In genomic region chr13:113332615-113333014, GRCh38 we compare ENCODE assay signal across 12 cellular contexts. TPM values are rescaled to one million over a fixed set of nuclear protein-coding genes. Genes with fewer than 3 reads are reported as not detected.
DNase-seq lines count a peak whose midpoint lies in the region; ATAC-seq, FAIRE-seq and TF ChIP-seq lines count a peak whose summit lies in the region.
"Had no signal": no experiment of that assay in that cellular context is flagged by ENCODE, and none has a peak within 500 bp of the region (broad histone marks: within the 10 kb centered on the region; RNA-seq: fewer than 3 reads in every experiment).

No MANE protein-coding gene starts in this region.

- no peak for DNase-seq in GM23338 (ENCODE audit: low spot score)
- DNase-seq in astrocyte (ENCODE audit: low read depth): no peak
- peak; percentile 54 for DNase-seq in kidney
- DNase-seq in spleen: peak; percentile 55
- DNase-seq in activated CD4-positive, alpha-beta T cell treated with anti-CD3 and anti-CD28 coated beads, Interleukin-2, amount 50 U/mL, for 1 hour: no peak
- no peak for DNase-seq in DMS153 treated with DMSO at 0.1 percent for 48 hours (lab: John Stamatoyannopoulos, UW; ENCODE audit: unreplicated experiment)
- DNase-seq in NCI-H2196 treated with DMSO at 0.1 percent for 48 hours (lab: John Stamatoyannopoulos, UW; ENCODE audit: unreplicated experiment): no peak
- DNase-seq in OCI-M2 (lab: John Stamatoyannopoulos, UW; ENCODE audit: unreplicated experiment): no peak
- DNase-seq: BE2C; CD8-positive, alpha-beta memory T cell had no signal

- peaks cover 37% of the 10 kb centered on the region for H3K36me3 Mint-ChIP-seq in GM23338 (ENCODE audit: low read depth)
- no peaks in the 10 kb centered on the region for H3K36me3 Mint-ChIP-seq in astrocyte (ENCODE audit: low read depth, unreplicated experiment)
- H3K36me3 Mint-ChIP-seq: CD8-positive, alpha-beta memory T cell; IgD-negative memory B cell had no signal

- no peak for TF ChIP-seq POLR2A in spleen (IDR thresholded peaks at IDR 0.05)

- H3K4me3 Mint-ChIP-seq in GM23338: no peak overlapping the region
- H3K4me3 Mint-ChIP-seq in astrocyte (ENCODE audit: unreplicated experiment): no peak overlapping the region
- H3K4me3 Mint-ChIP-seq: CD8-positive, alpha-beta memory T cell; IgD-negative memory B cell had no signal

- no peaks in the 10 kb centered on the region for H3K9me3 Mint-ChIP-seq in GM23338
- H3K9me3 Mint-ChIP-seq in astrocyte (ENCODE audit: unreplicated experiment): no peaks in the 10 kb centered on the region
- H3K9me3 Mint-ChIP-seq: CD8-positive, alpha-beta memory T cell; IgD-negative memory B cell had no signal

- H3K27ac ChIP-seq in GM23338 (ENCODE audit: low read depth) (peak overlapping the region; percentile 55; the same call in 1 of the 2 replicates), astrocyte (ENCODE audit: low read depth, low read length) (no peak overlapping the region), kidney (ENCODE audit: low read depth in 2 of 2, low read length in 2 of 2) (no peak overlapping the region), spleen (no peak overlapping the region)
- H3K27ac ChIP-seq: A549 had no signal

- H3K4me2 ChIP-seq in GM23338 (no peak overlapping the region), astrocyte (ENCODE audit: low read length) (no peak overlapping the region)
- H3K4me2 ChIP-seq: A549 had no signal

- no peaks in the 10 kb centered on the region for H3K9me2 ChIP-seq in GM23338 (ENCODE audit: insufficient read depth)

- WGBS in spleen, 5 donors: 92 to 95% (median 95%) methylated on average over 10 to 12 of the region's 12 CpGs

- H3K4me1 Mint-ChIP-seq in GM23338 (peaks cover 6% of the 10 kb centered on the region), astrocyte (ENCODE audit: low read depth, unreplicated experiment) (no peaks in the 10 kb centered on the region)

- H3K9me3 ChIP-seq in astrocyte (ENCODE audit: insufficient read depth, low read depth, low read length): no peaks in the 10 kb centered on the region
- no peaks in the 10 kb centered on the region for H3K9me3 ChIP-seq in kidney (ENCODE audit: control insufficient read depth in 1 of 2, low read length in 2 of 2)
- H3K9me3 ChIP-seq in spleen: no peaks in the 10 kb centered on the region
- H3K9me3 ChIP-seq: A549, BE2C had no signal

- no peak for FAIRE-seq in astrocyte (lab: Jason Lieb, UNC)
- no peak for FAIRE-seq in kidney (lab: Jason Lieb, UNC)
- FAIRE-seq: A549 had no signal

- H2AFZ ChIP-seq in GM23338 (no peak overlapping the region), astrocyte (ENCODE audit: low read depth, low read length) (no peak overlapping the region)

- H3K4me1 ChIP-seq in GM23338 (ENCODE audit: insufficient read depth) (no peaks in the 10 kb centered on the region), astrocyte (ENCODE audit: insufficient read depth, low read length) (no peaks in the 10 kb centered on the region), kidney (ENCODE audit: control insufficient read depth in 1 of 2, insufficient read depth in 1 of 2, low read depth in 1 of 2, low read length in 2 of 2) (no peaks in the 10 kb centered on the region), spleen (no peaks in the 10 kb centered on the region)
- H3K4me1 ChIP-seq: A549, BE2C had no signal

- H3K36me3 ChIP-seq in GM23338 (ENCODE audit: insufficient read depth) (no peaks in the 10 kb centered on the region), astrocyte (ENCODE audit: insufficient read depth, low read length) (no peaks in the 10 kb centered on the region), kidney (ENCODE audit: control insufficient read depth in 1 of 2, insufficient read depth in 2 of 2, low read length in 2 of 2) (peaks cover 0 to 4% of the 10 kb centered on the region in 2 donors), spleen (no peaks in the 10 kb centered on the region)
- H3K36me3 ChIP-seq: BE2C had no signal

- intact Hi-C loops in kidney (cut with DNase I) (no loop called here), spleen (cut with DNase I; ENCODE audit: low total_unique reads) (no loop called here)

- H3K27me3 Mint-ChIP-seq in GM23338 (ENCODE audit: insufficient read depth, low read depth, poor library complexity): peaks cover 8% of the 10 kb centered on the region
- H3K27me3 Mint-ChIP-seq in astrocyte (ENCODE audit: low read depth, unreplicated experiment): peaks cover 26% of the 10 kb centered on the region
- H3K27me3 Mint-ChIP-seq: IgD-negative memory B cell had no signal

- H3K27ac Mint-ChIP-seq in GM23338 (peak overlapping the region; percentile 92), astrocyte (ENCODE audit: unreplicated experiment) (peak overlapping the region; percentile 4)

- H3K79me2 ChIP-seq in GM23338 (replicated peaks; ENCODE audit: insufficient read depth): no peaks in the 10 kb centered on the region
- no peaks in the 10 kb centered on the region for H3K79me2 ChIP-seq in astrocyte (ENCODE audit: insufficient read depth, low read length)

- H3K27me3 ChIP-seq in GM23338 (ENCODE audit: insufficient read depth) (no peaks in the 10 kb centered on the region), astrocyte (ENCODE audit: insufficient read depth, low read length) (no peaks in the 10 kb centered on the region), spleen (replicated peaks in 1 of 7) (no peaks in the 10 kb centered on the region)

- H3K4me3 ChIP-seq in GM23338: no peak overlapping the region
- no peak overlapping the region for H3K4me3 ChIP-seq in astrocyte (ENCODE audit: insufficient read depth, low read depth, low read length)
- no peak overlapping the region for H3K4me3 ChIP-seq in kidney (ENCODE audit: low read length in 2 of 2)
- no peak overlapping the region for H3K4me3 ChIP-seq in spleen
- H3K4me3 ChIP-seq: A549 had no signal

- H4K20me1 ChIP-seq in GM23338 (replicated peaks; ENCODE audit: insufficient read depth): no peaks in the 10 kb centered on the region; the same call in 1 of the 2 replicates
- H4K20me1 ChIP-seq in astrocyte (ENCODE audit: insufficient read depth, low read length): no peaks in the 10 kb centered on the region

- H3K9ac ChIP-seq in astrocyte (ENCODE audit: low read length): no peak overlapping the region
- no peak overlapping the region for H3K9ac ChIP-seq in kidney (ENCODE audit: low read length in 2 of 2)

- no peak for ATAC-seq in GM23338
- ATAC-seq: A549 had no signal

- TF ChIP-seq CTCF in GM23338 (conservative IDR thresholded peaks at IDR 0.05; ENCODE audit: low read depth in 2 of 2) (no peak), astrocyte (IDR thresholded peaks at IDR 0.05; ENCODE audit: insufficient read depth, low read depth, low read length) (no peak), kidney (IDR thresholded peaks at IDR 0.05; ENCODE audit: borderline replicate concordance, extremely low read depth, insufficient read depth) (no peak), spleen (IDR thresholded peaks at IDR 0.05 in 8 of 11, conservative IDR thresholded peaks at IDR 0.05 in 3 of 11) (no peak)

- 0 out of 2 replicates have a peak, but pooled peaks cover 5% of the 10 kb centered on the region for H3F3A ChIP-seq in GM23338 (replicated peaks; ENCODE audit: low read depth)

TF ChIP-seq in GM23338, 12 proteins besides CTCF, POLR2A, EP300 and RAD21:
- TF ChIP-seq POLR2AphosphoS5 (IDR thresholded peaks at IDR 0.05; ENCODE audit: low read depth): 0 out of 2 replicates have a peak, but pooled peaks have one; percentile 8
- TF ChIP-seq CREB1 (CRISPR knock-in tag; IDR thresholded peaks at IDR 0.05; ENCODE audit: low read depth): no peak
- no peak for TF ChIP-seq NANOG (IDR thresholded peaks at IDR 0.05; ENCODE audit: borderline replicate concordance)
- TF ChIP-seq EZH2phosphoT487 (IDR thresholded peaks at IDR 0.05; ENCODE audit: unreplicated experiment): no peak
- TF ChIP-seq ZNF114 (CRISPR knock-in tag; IDR thresholded peaks at IDR 0.05): no peak

RNA-seq across cellular contexts. Expression of gene GRTP1, which starts 31.3 kb away (rescaled TPM):
- total RNA-seq in GM23338 (2014; rRNA removed; shearing (Covaris generic)): 33.9 and 56.2 TPM in 2 replicates
- polyA plus RNA-seq in GM23338 (2016; fragmentation: Nextera tagmentation; extraction: Ambion mirVana) (55.7 and 61.8 TPM in 2 replicates), kidney (ENCODE audit: insufficient read depth, low read depth, low replicate concordance) (18.3 TPM), spleen (1 to 10 TPM; 2.0 to 5.5 (median 2.3) TPM)
- total RNA-seq in astrocyte (0.36 and 0.61 TPM in 2 replicates), kidney (9.6 TPM), spleen (10 to 100 TPM in 1 of 7 donors, 1 to 10 TPM in 6; 4.0 to 10.5 (median 6.1) TPM)
- total RNA-seq: CD8-positive, alpha-beta memory T cell had no signal
- polyA plus RNA-seq: CD8-positive, alpha-beta memory T cell; IgD-negative memory B cell had no signal

RNA-seq across cellular contexts. Expression of gene LAMP1, which starts 35.6 kb away (rescaled TPM):
- total RNA-seq in GM23338 (2014; rRNA removed; shearing (Covaris generic)): 97.8 and 107 TPM in 2 replicates
- polyA plus RNA-seq in GM23338 (2016; fragmentation: Nextera tagmentation; extraction: Ambion mirVana) (34.5 and 36.5 TPM in 2 replicates), kidney (ENCODE audit: insufficient read depth, low read depth, low replicate concordance) (210 TPM), spleen (10 to 100 TPM; 27.0 to 64.5 (median 41.7) TPM)
- total RNA-seq in astrocyte (313 and 317 TPM in 2 replicates), kidney (256 TPM), spleen (100 to 1,000 TPM; 114 to 210 (median 154) TPM)

Comparison
In these comparisons a context has a peak if more than half of its experiments do, and no peak if none do; other contexts are left out.
1. DNase-seq: peak in kidney (single experiment) and spleen (single experiment); none in GM23338 (single experiment), astrocyte (single experiment), activated CD4-positive, alpha-beta T cell treated with anti-CD3 and anti-CD28 coated beads, Interleukin-2, amount 50 U/mL, for 1 hour (single experiment), DMS153 treated with DMSO at 0.1 percent for 48 hours (single experiment), NCI-H2196 treated with DMSO at 0.1 percent for 48 hours (single experiment) and OCI-M2 (single experiment).